In the genomic region with DNA sequence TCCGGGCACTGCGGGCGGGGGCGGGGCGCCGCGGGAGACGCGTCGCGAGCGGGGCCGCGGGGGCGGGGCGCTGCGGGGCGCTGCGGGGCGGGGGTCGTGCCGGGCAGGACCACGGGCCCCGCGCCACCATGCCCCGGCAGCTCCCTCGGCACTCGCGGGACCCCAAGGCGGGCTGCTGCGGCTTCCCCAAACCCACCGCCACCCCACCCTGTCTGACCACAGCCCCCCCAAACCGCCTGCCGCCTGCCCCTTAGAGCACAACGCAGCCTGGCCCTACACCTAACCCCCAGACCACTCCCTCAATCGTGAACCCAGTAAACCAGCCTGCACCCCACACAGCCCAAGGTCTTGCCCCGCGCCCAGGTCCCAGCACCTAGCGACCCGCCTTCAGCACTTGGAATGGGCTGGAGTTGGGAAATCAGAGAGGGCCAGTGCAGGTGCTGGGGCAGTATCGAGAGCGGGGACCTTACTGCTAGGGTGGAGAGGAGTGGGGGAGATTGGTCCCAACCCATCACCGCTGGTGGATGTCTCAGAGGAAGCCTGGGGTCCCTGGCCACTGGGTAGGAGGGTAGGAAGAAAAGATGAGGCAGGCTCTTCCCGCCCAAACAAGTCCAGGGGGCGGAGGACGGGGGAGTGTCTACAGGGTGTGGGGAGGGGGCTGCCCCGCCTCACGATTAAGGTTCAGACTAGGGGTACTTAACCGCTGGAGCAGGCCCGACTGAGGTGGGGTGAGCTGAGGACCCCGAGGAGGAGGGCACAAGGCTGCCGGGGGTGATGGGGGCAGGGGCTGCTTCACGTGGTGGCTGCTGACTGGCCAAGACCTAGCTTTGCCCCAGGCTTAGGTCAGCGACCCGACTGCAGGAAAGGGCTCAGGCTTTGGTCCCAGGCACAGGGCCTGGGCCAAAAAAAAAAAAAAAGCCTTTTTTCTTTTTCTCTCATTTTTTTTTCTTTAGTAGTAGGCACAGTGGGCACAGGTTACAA, we compare ENCODE assay signal across 8 cellular contexts. TPM values are rescaled to one million over a fixed set of nuclear protein-coding genes. Genes with fewer than 3 reads are reported as not detected.
DNase-seq lines count a peak whose midpoint lies in the region; ATAC-seq and TF ChIP-seq lines count a peak whose summit lies in the region.

No MANE protein-coding gene starts in this region.

- no peaks in the 10 kb centered on the region for H3K9me3 Mint-ChIP-seq in immature natural killer cell
- no peaks in the 10 kb centered on the region for H3K9me3 Mint-ChIP-seq in stimulated activated memory B cell treated with anti-CD40 and anti-IgM and Interleukin-4, amounts not matched to agents 10 μg/mL and 1 μg/mL and 100 μg/mL, for 72 hours

- H3K4me1 Mint-ChIP-seq in immature natural killer cell = peaks cover 52 to 63% of the 10 kb centered on the region in 2 donors
- H3K4me1 Mint-ChIP-seq in stimulated activated memory B cell treated with anti-CD40 and anti-IgM and Interleukin-4, amounts not matched to agents 10 μg/mL and 1 μg/mL and 100 μg/mL, for 72 hours = peaks cover 62% of the 10 kb centered on the region

- DNase-seq in GM12864 (ENCODE audit: low read depth) (no peak), NCI-H1105 treated with DMSO at 0.1 percent for 48 hours (lab: John Stamatoyannopoulos, UW) (peak; percentile 53), astrocyte of the spinal cord (ENCODE audit: low read depth, low spot score) (no peak), immature natural killer cell (peak in 1 of 3 donors; percentile 53), NCI-H526 treated with DMSO at 0.1 percent for 48 hours (lab: John Stamatoyannopoulos, UW) (no peak), cortex of kidney (lab: John Stamatoyannopoulos, UW) (no peak), H4 (ENCODE audit: low spot score) (no peak)

- H3K4me3 ChIP-seq in GM12864 (ENCODE audit: low read depth, low read length) (peak overlapping the region; percentile 97), astrocyte of the spinal cord (ENCODE audit: low read depth, low read length) (peak overlapping the region; percentile 94)

- H3K4me3 Mint-ChIP-seq in immature natural killer cell = peak overlapping the region; percentile 80 to 93 (median 86)
- H3K4me3 Mint-ChIP-seq in stimulated activated memory B cell treated with anti-CD40 and anti-IgM and Interleukin-4, amounts not matched to agents 10 μg/mL and 1 μg/mL and 100 μg/mL, for 72 hours = peak overlapping the region; percentile 99

- TF ChIP-seq CTCF in GM12864 (IDR thresholded peaks at IDR 0.05; ENCODE audit: low read depth, low read length, missing control alignments) (no peak), astrocyte of the spinal cord (IDR thresholded peaks at IDR 0.05; ENCODE audit: low read depth, low read length) (no peak)

- peaks cover 0 to 13% (median 9%) of the 10 kb centered on the region in 3 donors for H3K36me3 Mint-ChIP-seq in immature natural killer cell
- peaks cover 24% of the 10 kb centered on the region for H3K36me3 Mint-ChIP-seq in stimulated activated memory B cell treated with anti-CD40 and anti-IgM and Interleukin-4, amounts not matched to agents 10 μg/mL and 1 μg/mL and 100 μg/mL, for 72 hours

- peak overlapping the region in 5 of 6 donors; percentile 97 to 99 (median 98) for H3K27ac Mint-ChIP-seq in immature natural killer cell
- peak overlapping the region; percentile 99 for H3K27ac Mint-ChIP-seq in stimulated activated memory B cell treated with anti-CD40 and anti-IgM and Interleukin-4, amounts not matched to agents 10 μg/mL and 1 μg/mL and 100 μg/mL, for 72 hours

- H3K27me3 Mint-ChIP-seq in immature natural killer cell (ENCODE audit: low read depth in 3 of 3) = peaks cover 11 to 40% (median 21%) of the 10 kb centered on the region in 3 donors
- no peaks in the 10 kb centered on the region for H3K27me3 Mint-ChIP-seq in stimulated activated memory B cell treated with anti-CD40 and anti-IgM and Interleukin-4, amounts not matched to agents 10 μg/mL and 1 μg/mL and 100 μg/mL, for 72 hours

- ATAC-seq in stimulated activated memory B cell treated with anti-CD40 and anti-IgM and Interleukin-4, amounts not matched to agents 10 μg/mL and 1 μg/mL and 100 μg/mL, for 72 hours = peak; percentile 51

- in situ Hi-C loops in astrocyte of the spinal cord (cut with HindIII; ENCODE audit: low sequenced_read_pairs) = no loop called here

RNA-seq across cellular contexts. Expression of a gene that starts 0.5 kb away (rescaled TPM):
- 10 to 100 TPM; 33.6 to 93.6 (median 39.5) TPM for polyA plus RNA-seq in immature natural killer cell
- total RNA-seq in H4 (2014; rRNA removed; shearing (Covaris generic)) = 0.64 TPM in 2 replicates

RNA-seq across cellular contexts. Expression of a gene that starts 11.1 kb away (rescaled TPM):
- 1 to 10 TPM; 3.5 to 8.5 (median 4.5) TPM for polyA plus RNA-seq in immature natural killer cell
- 4.4 and 4.6 TPM in 2 replicates for total RNA-seq in H4 (2014; rRNA removed; shearing (Covaris generic))

RNA-seq across cellular contexts. Expression of a gene that starts 12.9 kb away (rescaled TPM):
- 10 to 100 TPM; 53.3 to 69.3 (median 64.0) TPM for polyA plus RNA-seq in immature natural killer cell
- total RNA-seq in H4 (2014; rRNA removed; shearing (Covaris generic)) = 1.7 and 13.3 TPM in 2 replicates

RNA-seq across cellular contexts. Expression of a gene that starts 26.7 kb away (rescaled TPM):
- polyA plus RNA-seq in immature natural killer cell = 10 to 100 TPM; 24.0 to 38.8 (median 27.5) TPM
- total RNA-seq in H4 (2014; rRNA removed; shearing (Covaris generic)) = 0.62 and 0.68 TPM in 2 replicates

RNA-seq across cellular contexts. Expression of a gene that starts 39.4 kb away (rescaled TPM):
- not detected for polyA plus RNA-seq in immature natural killer cell
- total RNA-seq in H4 (2014; rRNA removed; shearing (Covaris generic)) = 0.14 TPM in 1 of 2 replicates, not detected in the other
